8 cellular contexts compared by ENCODE assay signal in the genomic region with DNA sequence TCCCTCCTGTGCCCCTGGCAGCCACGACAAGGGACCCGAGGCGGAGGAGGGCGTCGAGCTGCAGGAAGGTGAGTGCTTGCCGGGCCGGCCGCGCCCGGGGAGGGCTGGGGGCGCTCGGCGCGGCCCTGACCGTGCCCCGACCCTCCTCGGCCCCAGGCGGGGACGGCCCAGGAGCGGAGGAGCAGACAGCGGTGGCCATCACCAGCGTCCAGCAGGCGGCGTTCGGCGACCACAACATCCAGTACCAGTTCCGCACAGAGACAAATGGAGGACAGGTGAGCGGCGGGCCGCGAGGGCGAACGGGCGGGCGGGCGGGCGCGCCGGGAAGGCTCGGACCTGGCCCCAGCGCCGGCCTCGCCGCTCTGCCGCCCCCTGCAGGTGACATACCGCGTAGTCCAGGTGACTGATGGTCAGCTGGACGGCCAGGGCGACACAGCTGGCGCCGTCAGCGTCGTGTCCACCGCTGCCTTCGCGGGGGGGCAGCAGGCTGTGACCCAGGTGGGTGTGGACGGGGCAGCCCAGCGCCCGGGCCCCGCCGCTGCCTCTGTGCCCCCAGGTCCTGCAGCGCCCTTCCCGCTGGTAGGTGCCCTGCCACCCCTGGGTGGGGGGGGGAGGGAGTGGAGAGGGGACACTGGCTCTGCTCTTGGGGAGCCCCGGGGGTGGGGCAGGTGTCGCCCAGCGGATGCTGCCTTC. TPM values are rescaled to one million over a fixed set of nuclear protein-coding genes. Genes with fewer than 3 reads are reported as not detected.
DNase-seq lines count a peak whose midpoint lies in the region; ATAC-seq, FAIRE-seq and TF ChIP-seq lines count a peak whose summit lies in the region.

No MANE protein-coding gene starts in this region.

- no peaks in the 10 kb centered on the region for H3K27me3 Mint-ChIP-seq in activated T-helper 17 cell treated with anti-CD3 and anti-CD28 coated beads, Interleukin-2, amount 50 U/mL, for 72 hours
- no peaks in the 10 kb centered on the region for H3K27me3 Mint-ChIP-seq in nephron (ENCODE audit: low read depth)
- H3K27me3 Mint-ChIP-seq in stimulated activated naive CD8-positive, alpha-beta T cell treated with anti-CD3 and anti-CD28 coated beads, Interleukin-15, Interleukin-2, amounts not matched to agents 100 ng/mL and 50 ng/mL, for 24 hours: no peaks in the 10 kb centered on the region

- H3K27ac Mint-ChIP-seq in activated T-helper 17 cell treated with anti-CD3 and anti-CD28 coated beads, Interleukin-2, amount 50 U/mL, for 72 hours: no peak overlapping the region
- H3K27ac Mint-ChIP-seq in nephron: peak overlapping the region; percentile 59 to 92 (median 88)
- H3K27ac Mint-ChIP-seq in stimulated activated naive CD8-positive, alpha-beta T cell treated with anti-CD3 and anti-CD28 coated beads, Interleukin-15, Interleukin-2, amounts not matched to agents 100 ng/mL and 50 ng/mL, for 24 hours: no peak overlapping the region

- H3K4me3 Mint-ChIP-seq in activated T-helper 17 cell treated with anti-CD3 and anti-CD28 coated beads, Interleukin-2, amount 50 U/mL, for 72 hours: peak overlapping the region; percentile 50
- H3K4me3 Mint-ChIP-seq in nephron: peak overlapping the region; percentile 78 to 86 (median 86)
- H3K4me3 Mint-ChIP-seq in stimulated activated naive CD8-positive, alpha-beta T cell treated with anti-CD3 and anti-CD28 coated beads, Interleukin-15, Interleukin-2, amounts not matched to agents 100 ng/mL and 50 ng/mL, for 24 hours: peak overlapping the region; percentile 66

- no peak for FAIRE-seq in RCC 7860 (lab: Jason Lieb, UNC)

- TF ChIP-seq CTCF in nephron (IDR thresholded peaks at IDR 0.05; ENCODE audit: unreplicated experiment in 3 of 3): peak; percentile 85 to 98 (median 98)

- peak; percentile 51 for ATAC-seq in GM21447 (IDR thresholded peaks at IDR 0.05; ENCODE audit: unreplicated experiment)
- peak; percentile 73 for ATAC-seq in activated T-helper 17 cell treated with anti-CD3 and anti-CD28 coated beads, Interleukin-2, amount 50 U/mL, for 72 hours (replicated peaks)

- no peaks in the 10 kb centered on the region for H3K9me3 Mint-ChIP-seq in activated T-helper 17 cell treated with anti-CD3 and anti-CD28 coated beads, Interleukin-2, amount 50 U/mL, for 72 hours
- H3K9me3 Mint-ChIP-seq in nephron: no peaks in the 10 kb centered on the region
- no peaks in the 10 kb centered on the region for H3K9me3 Mint-ChIP-seq in stimulated activated naive CD8-positive, alpha-beta T cell treated with anti-CD3 and anti-CD28 coated beads, Interleukin-15, Interleukin-2, amounts not matched to agents 100 ng/mL and 50 ng/mL, for 24 hours

- peaks cover 73% of the 10 kb centered on the region for H3K36me3 Mint-ChIP-seq in activated T-helper 17 cell treated with anti-CD3 and anti-CD28 coated beads, Interleukin-2, amount 50 U/mL, for 72 hours (ENCODE audit: low read depth)
- H3K36me3 Mint-ChIP-seq in nephron (ENCODE audit: low read depth): peaks cover 45% of the 10 kb centered on the region
- peaks cover 33% of the 10 kb centered on the region for H3K36me3 Mint-ChIP-seq in stimulated activated naive CD8-positive, alpha-beta T cell treated with anti-CD3 and anti-CD28 coated beads, Interleukin-15, Interleukin-2, amounts not matched to agents 100 ng/mL and 50 ng/mL, for 24 hours (ENCODE audit: low read depth)

- peaks cover 4% of the 10 kb centered on the region for H3K4me1 Mint-ChIP-seq in activated T-helper 17 cell treated with anti-CD3 and anti-CD28 coated beads, Interleukin-2, amount 50 U/mL, for 72 hours
- peaks cover 6% of the 10 kb centered on the region for H3K4me1 Mint-ChIP-seq in nephron
- H3K4me1 Mint-ChIP-seq in stimulated activated naive CD8-positive, alpha-beta T cell treated with anti-CD3 and anti-CD28 coated beads, Interleukin-15, Interleukin-2, amounts not matched to agents 100 ng/mL and 50 ng/mL, for 24 hours (ENCODE audit: low read depth): peaks cover 44% of the 10 kb centered on the region

- DNase-seq in DMS 273 (lab: John Stamatoyannopoulos, UW; ENCODE audit: unreplicated experiment) (peak; percentile 85), HuH-7.5 (ENCODE audit: low spot score) (peak; percentile 88), RCC 7860 (ENCODE audit: low spot score) (peak; percentile 80), fibroblast of peridontal ligament (ENCODE audit: extremely low read depth) (peak; percentile 65)

RNA-seq across cellular contexts. Expression of a gene that starts 0.8 kb away (rescaled TPM):
- total RNA-seq in activated T-helper 17 cell treated with anti-CD3 and anti-CD28 coated beads, Interleukin-2, amount 50 U/mL, for 72 hours: 100 to 1,000 TPM; 109 to 121 TPM

RNA-seq across cellular contexts. Expression of a gene that starts 12.8 kb away (rescaled TPM):
- total RNA-seq in activated T-helper 17 cell treated with anti-CD3 and anti-CD28 coated beads, Interleukin-2, amount 50 U/mL, for 72 hours: under 1 TPM; 0.11 to 0.22 TPM

RNA-seq across cellular contexts. Expression of a gene that starts 20.8 kb away (rescaled TPM):
- 10 to 100 TPM; 19.1 to 38.0 TPM for total RNA-seq in activated T-helper 17 cell treated with anti-CD3 and anti-CD28 coated beads, Interleukin-2, amount 50 U/mL, for 72 hours

RNA-seq across cellular contexts. Expression of a gene that starts 22.4 kb away (rescaled TPM):
- total RNA-seq in activated T-helper 17 cell treated with anti-CD3 and anti-CD28 coated beads, Interleukin-2, amount 50 U/mL, for 72 hours: under 1 TPM; 0.24 to 0.50 TPM

RNA-seq across cellular contexts. Expression of a gene that starts 41.0 kb away (rescaled TPM):
- under 1 TPM in 1 of 2 donors, not detected in 1; 0.58 TPM for total RNA-seq in activated T-helper 17 cell treated with anti-CD3 and anti-CD28 coated beads, Interleukin-2, amount 50 U/mL, for 72 hours

Comparison
In these comparisons a context has a peak if more than half of its experiments do, and no peak if none do; other contexts are left out.
1. Peak in every context shown above with its lines: DNase-seq and ATAC-seq.
2. H3K27ac Mint-ChIP-seq: peak in nephron (3 of 3); none in activated T-helper 17 cell treated with anti-CD3 and anti-CD28 coated beads, Interleukin-2, amount 50 U/mL, for 72 hours (single experiment) and stimulated activated naive CD8-positive, alpha-beta T cell treated with anti-CD3 and anti-CD28 coated beads, Interleukin-15, Interleukin-2, amounts not matched to agents 100 ng/mL and 50 ng/mL, for 24 hours (single experiment).